Comparison of ENCODE assay signal across 8 cellular contexts in genomic region chr7:135211179-135211945, GRCh38. TPM values are rescaled to one million over a fixed set of nuclear protein-coding genes. Genes with fewer than 3 reads are reported as not detected.
DNase-seq lines count a peak whose midpoint lies in the region; ATAC-seq and TF ChIP-seq lines count a peak whose summit lies in the region.

Gene WDR91 (minus strand): TSS chr7:135211526. CDS start chr7:135211502, 24 bp downstream.

- H3K79me2 ChIP-seq in OCI-LY1 (ENCODE audit: insufficient read depth, low read length), result no peaks in the 10 kb centered on the region

- peak; percentile 42; the same call in 1 of the 2 replicates for TF ChIP-seq CTCF in OCI-LY1 (IDR thresholded peaks at IDR 0.05; ENCODE audit: low read length)
- no peak for TF ChIP-seq CTCF in endothelial cell (IDR thresholded peaks at IDR 0.05; ENCODE audit: unreplicated experiment)

- H3K27ac ChIP-seq in OCI-LY1 (ENCODE audit: low read depth, low read length, poor library complexity, severe bottlenecking), result peak within 1 kb of the TSS; percentile 6

- no peaks in the 10 kb centered on the region for H3K36me3 Mint-ChIP-seq in endothelial cell (ENCODE audit: low read depth, unreplicated experiment)

- no peaks in the 10 kb centered on the region for H3K9me3 Mint-ChIP-seq in endothelial cell (ENCODE audit: unreplicated experiment)

- peak; percentile 77 for ATAC-seq in GM21528 (IDR thresholded peaks at IDR 0.05; ENCODE audit: low FRiP score, unreplicated experiment)

- peak within 1 kb of the TSS; percentile 71 for H2AFZ ChIP-seq in OCI-LY1 (ENCODE audit: low read length)

- H3K9me3 ChIP-seq in OCI-LY1 (ENCODE audit: low read length), result no peaks in the 10 kb centered on the region

- no peaks in the 10 kb centered on the region for H3K27me3 Mint-ChIP-seq in endothelial cell (ENCODE audit: unreplicated experiment)

- H3K9ac ChIP-seq in OCI-LY1 (ENCODE audit: low read length), result peak within 1 kb of the TSS; percentile 74

- H3K9me2 ChIP-seq in OCI-LY1 (ENCODE audit: low read depth, low read length), result no peaks in the 10 kb centered on the region

- peaks cover 9% of the 10 kb centered on the region for H3K4me1 Mint-ChIP-seq in endothelial cell (ENCODE audit: unreplicated experiment)

- H3K4me1 ChIP-seq in OCI-LY1 (ENCODE audit: insufficient read depth, low read length, severe bottlenecking), result peaks cover 48% of the 10 kb centered on the region

- no peaks in the 10 kb centered on the region for H4K20me1 ChIP-seq in OCI-LY1 (ENCODE audit: insufficient read depth, low read length)

- H3K4me3 ChIP-seq in OCI-LY1 (ENCODE audit: low read depth, low read length, poor library complexity, severe bottlenecking), result peak within 1 kb of the TSS; percentile 77

- H3K27me3 ChIP-seq in OCI-LY1 (ENCODE audit: insufficient read depth, low read length), result no peaks in the 10 kb centered on the region

- no peaks in the 10 kb centered on the region for H3F3A ChIP-seq in OCI-LY1 (ENCODE audit: insufficient read depth, low read length)

- H3K4me3 Mint-ChIP-seq in endothelial cell (ENCODE audit: unreplicated experiment), result peak within 1 kb of the TSS; percentile 95

- H3K4me2 ChIP-seq in OCI-LY1 (ENCODE audit: low read length), result peak within 1 kb of the TSS; percentile 93

- DNase-seq in DMS 273 treated with DMSO at 0.1 percent for 48 hours (lab: John Stamatoyannopoulos, UW) (peak; percentile 72), HuH-7.5 (ENCODE audit: low spot score) (peak; percentile 97), endothelial cell (ENCODE audit: low spot score) (peak; percentile 98), middle frontal gyrus (ENCODE audit: extremely low spot score, low spot score) (peak; percentile 89)
- peak; percentile 98 for DNase-seq in activated CD8-positive, alpha-beta memory T cell treated with anti-CD3 and anti-CD28 coated beads, Interleukin-2, amount 50 U/mL, for 4 hours
- peak; percentile 95 to 96 for DNase-seq in stimulated activated CD8-positive, alpha-beta memory T cell treated with anti-CD3 and anti-CD28 coated beads, Interleukin-2, amount 100 ng/mL, for 48 hours (ENCODE audit: low read depth in 2 of 2)

- peak within 1 kb of the TSS; percentile 61 for H3K27ac Mint-ChIP-seq in endothelial cell (ENCODE audit: unreplicated experiment)

- H3K36me3 ChIP-seq in OCI-LY1 (ENCODE audit: insufficient read depth, low read length), result peaks cover 9% of the 10 kb centered on the region; the same call in 1 of the 2 replicates

RNA-seq across cellular contexts. Expression of gene WDR91, which starts in this region (rescaled TPM):
- 11.5 TPM for total RNA-seq in endothelial cell (ENCODE audit: unreplicated experiment)

Comparison
In these comparisons a context has a peak if more than half of its experiments do, and no peak if none do; other contexts are left out.
1. Peak in every context shown above with its lines: DNase-seq, ATAC-seq, H3K4me3 ChIP-seq and H3K27ac ChIP-seq.